Comparison of ENCODE assay signal across 28 cellular contexts in genomic region chr1:24983006-24983680, GRCh38. TPM values are rescaled to one million over a fixed set of nuclear protein-coding genes. Genes with fewer than 3 reads are reported as not detected.
DNase-seq lines count a peak whose midpoint lies in the region; ATAC-seq and TF ChIP-seq lines count a peak whose summit lies in the region.
"Had no signal": no experiment of that assay in that cellular context is flagged by ENCODE, and none has a peak within 500 bp of the region (broad histone marks: within the 10 kb centered on the region; RNA-seq: fewer than 3 reads in every experiment).

No MANE protein-coding gene starts in this region.

- peaks cover 100% of the 10 kb centered on the region for H3K4me1 Mint-ChIP-seq in activated naive CD4-positive, alpha-beta T cell treated with anti-CD3 and anti-CD28 coated beads, Interleukin-2, amount 10 ng/mL, durations not matched to agents 7 days and 5 days
- peaks cover 97 to 99% (median 98%) of the 10 kb centered on the region in 3 donors for H3K4me1 Mint-ChIP-seq in T-cell
- no peaks in the 10 kb centered on the region for H3K4me1 Mint-ChIP-seq in chondrocyte (ENCODE audit: low read depth)
- H3K4me1 Mint-ChIP-seq in stimulated activated memory B cell treated with anti-CD40 and anti-IgM and Interleukin-4, amounts not matched to agents 10 μg/mL and 1 μg/mL and 100 μg/mL, for 72 hours, result peaks cover 16% of the 10 kb centered on the region

- peak overlapping the region; percentile 63 for H3K27ac Mint-ChIP-seq in activated naive CD4-positive, alpha-beta T cell treated with anti-CD3 and anti-CD28 coated beads, Interleukin-2, amount 10 ng/mL, durations not matched to agents 7 days and 5 days
- H3K27ac Mint-ChIP-seq in T-cell (peak overlapping the region; percentile 80), chondrocyte (ENCODE audit: unreplicated experiment) (no peak overlapping the region)
- peak overlapping the region; percentile 59 for H3K27ac Mint-ChIP-seq in stimulated activated memory B cell treated with anti-CD40 and anti-IgM and Interleukin-4, amounts not matched to agents 10 μg/mL and 1 μg/mL and 100 μg/mL, for 72 hours
- H3K27ac Mint-ChIP-seq: IgD-negative memory B cell, memory B cell had no signal

- intact Hi-C loops in tibial artery (cut with DNase I; ENCODE audit: low total_unique reads), result no loop called here

- POLR2A ChIA-PET in T-cell (lab: Charles Lee), result no interaction called here

- H3K27me3 ChIP-seq in tibial artery, result peaks cover 0 to 19% of the 10 kb centered on the region in 2 donors
- H3K27me3 ChIP-seq: pancreas, Peyer's patch, right atrium auricular region, uterus had no signal

- no peaks in the 10 kb centered on the region for H3K27me3 Mint-ChIP-seq in activated naive CD4-positive, alpha-beta T cell treated with anti-CD3 and anti-CD28 coated beads, Interleukin-2, amount 10 ng/mL, durations not matched to agents 7 days and 5 days
- H3K27me3 Mint-ChIP-seq in T-cell (no peaks in the 10 kb centered on the region), chondrocyte (ENCODE audit: low read depth) (peaks cover 9% of the 10 kb centered on the region)
- H3K27me3 Mint-ChIP-seq in stimulated activated memory B cell treated with anti-CD40 and anti-IgM and Interleukin-4, amounts not matched to agents 10 μg/mL and 1 μg/mL and 100 μg/mL, for 72 hours, result no peaks in the 10 kb centered on the region
- H3K27me3 Mint-ChIP-seq: IgD-negative memory B cell, memory B cell had no signal

- no peaks in the 10 kb centered on the region for H3K9me3 ChIP-seq in tibial artery
- H3K9me3 ChIP-seq: pancreas, Peyer's patch, right atrium auricular region, uterus had no signal

- no peak overlapping the region for H3K4me3 ChIP-seq in tibial artery
- H3K4me3 ChIP-seq: pancreas, Peyer's patch, right atrium auricular region, uterus had no signal

- DNase-seq in activated naive CD4-positive, alpha-beta T cell treated with anti-CD3 and anti-CD28 coated beads, Interleukin-2, amount 10 ng/mL, durations not matched to agents 7 days and 5 days, result no peak
- no peak for DNase-seq in activated naive CD4-positive, alpha-beta T cell treated with Interleukin-2 at 50 U/mL for 16 hours
- DNase-seq in T-cell (no peak), chondrocyte (ENCODE audit: low spot score) (peak; percentile 68), cortex of kidney (lab: John Stamatoyannopoulos, UW) (no peak), tibial artery (no peak)
- DNase-seq in stimulated activated CD4-positive, alpha-beta T cell treated with anti-CD3 and anti-CD28 coated beads, Interleukin-4, amount 100 ng/mL, for 24 hours, result no peak
- DNase-seq: activated T-cell treated with anti-CD3 and anti-CD28 coated beads, Interleukin-2, amount 50 U/mL, for 48 hours; amygdala; DMS53; GDM1; H7; head of caudate nucleus; left colon; NCI-H1417 treated with DMSO at 0.1 percent for 48 hours; NCI-H2107; NCI-H510A; pancreas; Peyer's patch; uterus; WERI-Rb-1 had no signal

- H3K9me3 Mint-ChIP-seq in activated naive CD4-positive, alpha-beta T cell treated with anti-CD3 and anti-CD28 coated beads, Interleukin-2, amount 10 ng/mL, durations not matched to agents 7 days and 5 days, result no peaks in the 10 kb centered on the region
- H3K9me3 Mint-ChIP-seq in T-cell, result no peaks in the 10 kb centered on the region
- no peaks in the 10 kb centered on the region for H3K9me3 Mint-ChIP-seq in chondrocyte (ENCODE audit: low read depth)
- peaks cover 3% of the 10 kb centered on the region for H3K9me3 Mint-ChIP-seq in stimulated activated memory B cell treated with anti-CD40 and anti-IgM and Interleukin-4, amounts not matched to agents 10 μg/mL and 1 μg/mL and 100 μg/mL, for 72 hours

- no peak for TF ChIP-seq CTCF in chondrocyte (IDR thresholded peaks at IDR 0.05)
- TF ChIP-seq CTCF in tibial artery (IDR thresholded peaks at IDR 0.05), result no peak

- ATAC-seq in T-cell (replicated peaks in 1 of 4), result no peak
- ATAC-seq in stimulated activated memory B cell treated with anti-CD40 and anti-IgM and Interleukin-4, amounts not matched to agents 10 μg/mL and 1 μg/mL and 100 μg/mL, for 72 hours, result no peak
- ATAC-seq: left colon, pancreas had no signal

- peaks cover 8% of the 10 kb centered on the region for H3K36me3 Mint-ChIP-seq in activated naive CD4-positive, alpha-beta T cell treated with anti-CD3 and anti-CD28 coated beads, Interleukin-2, amount 10 ng/mL, durations not matched to agents 7 days and 5 days
- H3K36me3 Mint-ChIP-seq in T-cell (no peaks in the 10 kb centered on the region), chondrocyte (ENCODE audit: low read depth) (no peaks in the 10 kb centered on the region)
- H3K36me3 Mint-ChIP-seq in stimulated activated memory B cell treated with anti-CD40 and anti-IgM and Interleukin-4, amounts not matched to agents 10 μg/mL and 1 μg/mL and 100 μg/mL, for 72 hours, result peaks cover 4% of the 10 kb centered on the region
- H3K36me3 Mint-ChIP-seq: CD14-positive monocyte had no signal

- CTCF ChIA-PET in activated naive CD4-positive, alpha-beta T cell treated with anti-CD3 and anti-CD28 coated beads, Interleukin-2, amount 10 ng/mL, durations not matched to agents 7 days and 5 days (lab: Charles Lee), result interaction anchor here (0.6 to 3.2 kb wide), 3 partner anchors 8 to 54 kb away, joined by 3 to 8 read pairs (median 6); no protein-coding TSS in a partner anchor
- CTCF ChIA-PET in T-cell (lab: Charles Lee), result no interaction called here

- H3K4me3 Mint-ChIP-seq in activated naive CD4-positive, alpha-beta T cell treated with anti-CD3 and anti-CD28 coated beads, Interleukin-2, amount 10 ng/mL, durations not matched to agents 7 days and 5 days, result no peak overlapping the region
- H3K4me3 Mint-ChIP-seq in T-cell (peak overlapping the region; percentile 13 to 78 (median 37)), chondrocyte (ENCODE audit: unreplicated experiment) (no peak overlapping the region)
- H3K4me3 Mint-ChIP-seq in stimulated activated memory B cell treated with anti-CD40 and anti-IgM and Interleukin-4, amounts not matched to agents 10 μg/mL and 1 μg/mL and 100 μg/mL, for 72 hours, result no peak overlapping the region
- H3K4me3 Mint-ChIP-seq: CD14-positive monocyte, IgD-negative memory B cell, memory B cell had no signal

- H3K27ac ChIP-seq in tibial artery, result no peak overlapping the region
- H3K27ac ChIP-seq: pancreas, Peyer's patch, right atrium auricular region, uterus, WERI-Rb-1 had no signal

- H3K4me1 ChIP-seq in tibial artery, result no peaks in the 10 kb centered on the region
- H3K4me1 ChIP-seq: pancreas, right atrium auricular region, uterus had no signal

- no peaks in the 10 kb centered on the region for H3K36me3 ChIP-seq in tibial artery
- H3K36me3 ChIP-seq: pancreas, Peyer's patch, right atrium auricular region, uterus, WERI-Rb-1 had no signal

RNA-seq across cellular contexts. Expression of gene RUNX3, which starts 53.1 kb away (rescaled TPM):
- 100 to 1,000 TPM; 140 to 220 (median 145) TPM for total RNA-seq in T-cell
- total RNA-seq in chondrocyte, result 1.8 to 2.9 TPM in 2 of 3 replicates, not detected in the other
- total RNA-seq: dermis microvascular lymphatic vessel endothelial cell, MCF 10A had no signal

Comparison
In these comparisons a context has a peak if more than half of its experiments do, and no peak if none do; other contexts are left out.
1. H3K4me3 Mint-ChIP-seq: peak in T-cell (3 of 3); none in activated naive CD4-positive, alpha-beta T cell treated with anti-CD3 and anti-CD28 coated beads, Interleukin-2, amount 10 ng/mL, durations not matched to agents 7 days and 5 days (single experiment), chondrocyte (single experiment) and stimulated activated memory B cell treated with anti-CD40 and anti-IgM and Interleukin-4, amounts not matched to agents 10 μg/mL and 1 μg/mL and 100 μg/mL, for 72 hours (single experiment).
2. RNA of gene RUNX3, which starts 53.1 kb away (total RNA-seq): 140 to 220 TPM in T-cell; 1.8 to 2.9 TPM in chondrocyte; every median in the first group is over 10 times any median in the second.